1 cellular context compared by ENCODE assay signal in the genomic region with DNA sequence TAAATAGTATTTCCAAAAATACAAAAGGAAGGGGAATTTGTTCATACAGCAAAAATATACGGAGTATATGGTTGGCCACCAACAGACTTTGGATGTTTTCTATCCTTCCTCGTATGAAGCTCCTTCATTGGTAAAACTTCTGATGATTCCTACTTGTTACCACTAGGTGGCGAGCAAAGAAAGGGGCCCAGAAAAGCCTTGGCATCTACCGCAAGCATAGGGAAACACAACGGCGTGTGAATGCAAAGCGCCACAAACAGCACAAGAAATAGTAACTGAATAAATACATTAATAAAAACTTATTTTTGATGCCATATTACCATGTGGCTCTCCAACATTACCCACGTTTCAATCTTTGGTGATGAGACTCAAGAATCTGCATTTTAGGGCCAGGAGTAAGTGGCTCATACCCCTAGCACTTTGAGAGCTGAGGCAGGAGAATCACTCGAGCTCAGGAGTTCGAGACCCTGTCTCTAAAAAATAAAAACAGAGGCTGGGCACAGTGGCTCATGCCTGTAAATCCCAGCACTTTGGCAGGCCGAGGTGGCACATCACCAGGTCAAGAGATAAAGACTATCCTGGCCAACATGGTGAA.
TF ChIP-seq lines count a peak whose summit lies in the region.

No MANE protein-coding gene starts in this region.

TF ChIP-seq in H1, 55 proteins besides CTCF, POLR2A, EP300 and RAD21:
- TF ChIP-seq RFX5 (IDR thresholded peaks at IDR 0.05; ENCODE audit: borderline replicate concordance, low read depth, low read length), result no peak
- TF ChIP-seq, protein P1, sequence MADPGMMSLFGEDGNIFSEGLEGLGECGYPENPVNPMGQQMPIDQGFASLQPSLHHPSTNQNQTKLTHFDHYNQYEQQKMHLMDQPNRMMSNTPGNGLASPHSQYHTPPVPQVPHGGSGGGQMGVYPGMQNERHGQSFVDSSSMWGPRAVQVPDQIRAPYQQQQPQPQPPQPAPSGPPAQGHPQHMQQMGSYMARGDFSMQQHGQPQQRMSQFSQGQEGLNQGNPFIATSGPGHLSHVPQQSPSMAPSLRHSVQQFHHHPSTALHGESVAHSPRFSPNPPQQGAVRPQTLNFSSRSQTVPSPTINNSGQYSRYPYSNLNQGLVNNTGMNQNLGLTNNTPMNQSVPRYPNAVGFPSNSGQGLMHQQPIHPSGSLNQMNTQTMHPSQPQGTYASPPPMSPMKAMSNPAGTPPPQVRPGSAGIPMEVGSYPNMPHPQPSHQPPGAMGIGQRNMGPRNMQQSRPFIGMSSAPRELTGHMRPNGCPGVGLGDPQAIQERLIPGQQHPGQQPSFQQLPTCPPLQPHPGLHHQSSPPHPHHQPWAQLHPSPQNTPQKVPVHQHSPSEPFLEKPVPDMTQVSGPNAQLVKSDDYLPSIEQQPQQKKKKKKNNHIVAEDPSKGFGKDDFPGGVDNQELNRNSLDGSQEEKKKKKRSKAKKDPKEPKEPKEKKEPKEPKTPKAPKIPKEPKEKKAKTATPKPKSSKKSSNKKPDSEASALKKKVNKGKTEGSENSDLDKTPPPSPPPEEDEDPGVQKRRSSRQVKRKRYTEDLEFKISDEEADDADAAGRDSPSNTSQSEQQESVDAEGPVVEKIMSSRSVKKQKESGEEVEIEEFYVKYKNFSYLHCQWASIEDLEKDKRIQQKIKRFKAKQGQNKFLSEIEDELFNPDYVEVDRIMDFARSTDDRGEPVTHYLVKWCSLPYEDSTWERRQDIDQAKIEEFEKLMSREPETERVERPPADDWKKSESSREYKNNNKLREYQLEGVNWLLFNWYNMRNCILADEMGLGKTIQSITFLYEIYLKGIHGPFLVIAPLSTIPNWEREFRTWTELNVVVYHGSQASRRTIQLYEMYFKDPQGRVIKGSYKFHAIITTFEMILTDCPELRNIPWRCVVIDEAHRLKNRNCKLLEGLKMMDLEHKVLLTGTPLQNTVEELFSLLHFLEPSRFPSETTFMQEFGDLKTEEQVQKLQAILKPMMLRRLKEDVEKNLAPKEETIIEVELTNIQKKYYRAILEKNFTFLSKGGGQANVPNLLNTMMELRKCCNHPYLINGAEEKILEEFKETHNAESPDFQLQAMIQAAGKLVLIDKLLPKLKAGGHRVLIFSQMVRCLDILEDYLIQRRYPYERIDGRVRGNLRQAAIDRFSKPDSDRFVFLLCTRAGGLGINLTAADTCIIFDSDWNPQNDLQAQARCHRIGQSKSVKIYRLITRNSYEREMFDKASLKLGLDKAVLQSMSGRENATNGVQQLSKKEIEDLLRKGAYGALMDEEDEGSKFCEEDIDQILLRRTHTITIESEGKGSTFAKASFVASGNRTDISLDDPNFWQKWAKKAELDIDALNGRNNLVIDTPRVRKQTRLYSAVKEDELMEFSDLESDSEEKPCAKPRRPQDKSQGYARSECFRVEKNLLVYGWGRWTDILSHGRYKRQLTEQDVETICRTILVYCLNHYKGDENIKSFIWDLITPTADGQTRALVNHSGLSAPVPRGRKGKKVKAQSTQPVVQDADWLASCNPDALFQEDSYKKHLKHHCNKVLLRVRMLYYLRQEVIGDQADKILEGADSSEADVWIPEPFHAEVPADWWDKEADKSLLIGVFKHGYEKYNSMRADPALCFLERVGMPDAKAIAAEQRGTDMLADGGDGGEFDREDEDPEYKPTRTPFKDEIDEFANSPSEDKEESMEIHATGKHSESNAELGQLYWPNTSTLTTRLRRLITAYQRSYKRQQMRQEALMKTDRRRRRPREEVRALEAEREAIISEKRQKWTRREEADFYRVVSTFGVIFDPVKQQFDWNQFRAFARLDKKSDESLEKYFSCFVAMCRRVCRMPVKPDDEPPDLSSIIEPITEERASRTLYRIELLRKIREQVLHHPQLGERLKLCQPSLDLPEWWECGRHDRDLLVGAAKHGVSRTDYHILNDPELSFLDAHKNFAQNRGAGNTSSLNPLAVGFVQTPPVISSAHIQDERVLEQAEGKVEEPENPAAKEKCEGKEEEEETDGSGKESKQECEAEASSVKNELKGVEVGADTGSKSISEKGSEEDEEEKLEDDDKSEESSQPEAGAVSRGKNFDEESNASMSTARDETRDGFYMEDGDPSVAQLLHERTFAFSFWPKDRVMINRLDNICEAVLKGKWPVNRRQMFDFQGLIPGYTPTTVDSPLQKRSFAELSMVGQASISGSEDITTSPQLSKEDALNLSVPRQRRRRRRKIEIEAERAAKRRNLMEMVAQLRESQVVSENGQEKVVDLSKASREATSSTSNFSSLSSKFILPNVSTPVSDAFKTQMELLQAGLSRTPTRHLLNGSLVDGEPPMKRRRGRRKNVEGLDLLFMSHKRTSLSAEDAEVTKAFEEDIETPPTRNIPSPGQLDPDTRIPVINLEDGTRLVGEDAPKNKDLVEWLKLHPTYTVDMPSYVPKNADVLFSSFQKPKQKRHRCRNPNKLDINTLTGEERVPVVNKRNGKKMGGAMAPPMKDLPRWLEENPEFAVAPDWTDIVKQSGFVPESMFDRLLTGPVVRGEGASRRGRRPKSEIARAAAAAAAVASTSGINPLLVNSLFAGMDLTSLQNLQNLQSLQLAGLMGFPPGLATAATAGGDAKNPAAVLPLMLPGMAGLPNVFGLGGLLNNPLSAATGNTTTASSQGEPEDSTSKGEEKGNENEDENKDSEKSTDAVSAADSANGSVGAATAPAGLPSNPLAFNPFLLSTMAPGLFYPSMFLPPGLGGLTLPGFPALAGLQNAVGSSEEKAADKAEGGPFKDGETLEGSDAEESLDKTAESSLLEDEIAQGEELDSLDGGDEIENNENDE (IDR thresholded peaks at IDR 0.05; ENCODE audit: insufficient replicate concordance, low read length), result peak; percentile 33
